ENCODE assay signal across 19 cellular contexts in genomic region chr7:32539917-32540544, GRCh38. TPM values are rescaled to one million over a fixed set of nuclear protein-coding genes. Genes with fewer than 3 reads are reported as not detected.
DNase-seq lines count a peak whose midpoint lies in the region; ATAC-seq and TF ChIP-seq lines count a peak whose summit lies in the region.
"Had no signal": no experiment of that assay in that cellular context is flagged by ENCODE, and none has a peak within 500 bp of the region (broad histone marks: within the 10 kb centered on the region; RNA-seq: fewer than 3 reads in every experiment).

No MANE protein-coding gene starts in this region.

- peaks cover 8% of the 10 kb centered on the region; the same call in 1 of the 2 replicates for H3K36me3 ChIP-seq in Panc1 (ENCODE audit: control insufficient read depth, insufficient read depth, low read length)

- no peaks in the 10 kb centered on the region for H3K27me3 Mint-ChIP-seq in memory B cell
- H3K27me3 Mint-ChIP-seq: activated CD4-positive, alpha-beta T cell treated with anti-CD3 and anti-CD28 coated beads, Interleukin-2, amount 10 ng/mL, durations not matched to agents 7 days and 5 days had no signal

- H3K27ac Mint-ChIP-seq in memory B cell: peak overlapping the region; percentile 45
- H3K27ac Mint-ChIP-seq: activated CD4-positive, alpha-beta T cell treated with anti-CD3 and anti-CD28 coated beads, Interleukin-2, amount 10 ng/mL, durations not matched to agents 7 days and 5 days; H9 had no signal

- DNase-seq in stimulated activated CD4-positive, alpha-beta T cell treated with anti-CD3 and anti-CD28 coated beads, Interleukin-4, amount 100 ng/mL, for 24 hours: peak; percentile 7
- no peak for DNase-seq in stimulated activated CD4-positive, alpha-beta T cell treated with anti-CD3 and anti-CD28 coated beads, Interleukin-12 subunit alpha, Interleukin-12 subunit beta, amount 100 ng/mL, for 4 hours
- no peak for DNase-seq in Panc1 (ENCODE audit: low read depth, low spot score)
- DNase-seq in memory B cell (ENCODE audit: low spot score in 2 of 2): no peak
- DNase-seq in epidermal melanocyte (ENCODE audit: insufficient read length, low spot score): no peak
- no peak for DNase-seq in NCI-H1092 treated with DMSO at 0.1 percent for 48 hours (lab: John Stamatoyannopoulos, UW)
- DNase-seq: activated CD4-positive, alpha-beta T cell treated with anti-CD3 and anti-CD28 coated beads, Interleukin-2, amount 10 ng/mL, durations not matched to agents 7 days and 5 days; DND-41; H9; head of caudate nucleus; KG1; left lung; NCI-H1105 treated with DMSO at 0.1 percent for 48 hours; NCI-H510A; small intestine; stimulated activated CD4-positive, alpha-beta T cell treated with anti-CD3 and anti-CD28 coated beads, Interleukin-4, amount 100 ng/mL, for 4 hours; upper lobe of left lung had no signal

- CTCF ChIA-PET in Panc1 (lab: Charles Lee): no interaction called here

- H3K4me3 Mint-ChIP-seq in memory B cell: no peak overlapping the region
- H3K4me3 Mint-ChIP-seq: activated CD4-positive, alpha-beta T cell treated with anti-CD3 and anti-CD28 coated beads, Interleukin-2, amount 10 ng/mL, durations not matched to agents 7 days and 5 days; H9; neural crest cell had no signal

- intact Hi-C loops in Panc1 (cut with micrococcal nuclease; ENCODE audit: unreplicated experiment): no loop called here

- BruUV-seq in Panc1 (replicated peaks; lab: Mats Ljungman, UMichigan): TSS peak; percentile 8

- H3K36me3 Mint-ChIP-seq in memory B cell: peaks cover 3% of the 10 kb centered on the region

- no peak for TF ChIP-seq CTCF in Panc1 (IDR thresholded peaks at IDR 0.05)

- POLR2A ChIA-PET in Panc1 (lab: Charles Lee): interaction anchor here (0.5 kb wide), 1 partner anchor 38 kb away, joined by 4 read pairs; no protein-coding TSS in a partner anchor

- H3K4me1 Mint-ChIP-seq in memory B cell: peaks cover 8% of the 10 kb centered on the region
- H3K4me1 Mint-ChIP-seq: neural crest cell had no signal

- no peak overlapping the region; the same call in 1 of the 2 replicates for H3K27ac ChIP-seq in Panc1 (ENCODE audit: low read length)
- H3K27ac ChIP-seq: left lung, upper lobe of left lung had no signal

- in situ Hi-C loops in Panc1 (cut with HindIII; ENCODE audit: low pct_unique_long_range_greater_than_20kb, low sequenced_read_pairs): no loop called here

- H3K4me3 ChIP-seq in Panc1 (ENCODE audit: low read depth in 2 of 2, low read length in 2 of 2): no peak overlapping the region
- H3K4me3 ChIP-seq: left lung, upper lobe of left lung had no signal

- no peaks in the 10 kb centered on the region for H3K9me3 Mint-ChIP-seq in memory B cell
- H3K9me3 Mint-ChIP-seq: activated CD4-positive, alpha-beta T cell treated with anti-CD3 and anti-CD28 coated beads, Interleukin-2, amount 10 ng/mL, durations not matched to agents 7 days and 5 days; H9; neural crest cell had no signal

- peak; percentile 47; the same call in 1 of the 2 replicates for ATAC-seq in Panc1
- no peak for ATAC-seq in memory B cell (ENCODE audit: low read depth)
- ATAC-seq in HG03354 (IDR thresholded peaks at IDR 0.05; ENCODE audit: poor library complexity, severe bottlenecking, unreplicated experiment): no peak
- ATAC-seq: left lung had no signal

- H3K4me1 ChIP-seq in Panc1 (ENCODE audit: control insufficient read depth, insufficient read depth, low read length): no peaks in the 10 kb centered on the region

- H3K9me3 ChIP-seq in Panc1 (ENCODE audit: control insufficient read depth, insufficient read depth, low read depth, low read length): no peaks in the 10 kb centered on the region
- H3K9me3 ChIP-seq: left lung, upper lobe of left lung had no signal

- no peaks in the 10 kb centered on the region for H3K27me3 ChIP-seq in Panc1 (ENCODE audit: control insufficient read depth, insufficient read depth, low read length)
- H3K27me3 ChIP-seq: left lung, upper lobe of left lung had no signal

RNA-seq across cellular contexts. Expression of gene AVL9, which starts 44.7 kb away (rescaled TPM):
- 66.6 TPM for total RNA-seq in Panc1 (2021; ENCODE audit: unreplicated experiment)
- polyA plus RNA-seq in Panc1 (2012; ENCODE audit: insufficient read length): 22.3 TPM

RNA-seq across cellular contexts. Expression of gene LSM5, which starts 49.9 kb away (rescaled TPM):
- total RNA-seq in Panc1 (2021; ENCODE audit: unreplicated experiment): 109 TPM
- 67.8 TPM for polyA plus RNA-seq in Panc1 (2012; ENCODE audit: insufficient read length)
